Comparison of ENCODE assay signal across 1 cellular context in the genomic region with DNA sequence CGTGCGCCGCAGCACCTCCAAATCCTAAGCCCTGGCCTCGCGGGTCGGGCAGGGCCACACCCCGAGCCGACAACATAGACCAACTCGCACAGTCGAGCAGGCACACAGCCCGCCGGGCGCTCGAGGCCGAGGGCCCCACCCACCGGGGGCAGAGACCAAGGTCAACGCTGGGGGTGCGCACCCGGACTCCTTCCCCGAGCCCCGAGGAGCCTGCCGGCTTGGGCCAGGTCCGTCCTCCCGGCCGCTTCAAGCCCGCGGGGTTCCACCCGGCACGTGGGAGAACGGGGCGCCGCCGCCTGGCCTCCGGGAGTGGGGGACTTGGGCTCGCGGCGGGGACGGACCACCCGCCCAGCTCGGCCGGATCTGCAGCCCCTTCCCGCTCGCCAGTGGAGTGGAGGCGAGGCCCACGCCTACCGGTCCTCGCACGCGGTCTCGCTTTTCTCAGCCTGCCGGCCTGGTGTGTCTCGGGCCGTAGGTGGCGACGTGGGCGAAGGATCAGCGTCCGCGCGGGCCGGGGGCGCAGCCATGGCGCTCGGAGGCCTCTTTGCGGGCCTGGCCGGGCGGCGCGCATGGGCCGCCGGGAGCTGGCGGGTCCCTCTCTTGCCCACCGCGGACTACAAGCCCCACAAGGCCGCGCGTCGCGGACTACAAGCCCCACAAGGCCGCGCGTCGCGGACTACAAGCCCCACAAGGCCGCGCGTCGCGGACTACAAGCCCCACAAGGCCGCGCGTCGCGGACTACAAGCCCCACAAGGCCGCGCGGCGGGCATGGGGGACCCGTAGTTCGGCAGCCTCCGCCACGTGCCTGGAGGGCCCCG.
A peak's percentile ranks its signal among the peaks of the same experiment; 100 is the strongest.
TF ChIP-seq lines count a peak whose summit lies in the region.

A gene (minus strand): TSS at position 571 of the 818 bp plus-strand sequence. CDS start 44 bp downstream, at position 527.

TF ChIP-seq in HEK293, 187 proteins besides CTCF, POLR2A, EP300 and RAD21 (continued from another document and continues in another):
- TF ChIP-seq, protein P1, sequence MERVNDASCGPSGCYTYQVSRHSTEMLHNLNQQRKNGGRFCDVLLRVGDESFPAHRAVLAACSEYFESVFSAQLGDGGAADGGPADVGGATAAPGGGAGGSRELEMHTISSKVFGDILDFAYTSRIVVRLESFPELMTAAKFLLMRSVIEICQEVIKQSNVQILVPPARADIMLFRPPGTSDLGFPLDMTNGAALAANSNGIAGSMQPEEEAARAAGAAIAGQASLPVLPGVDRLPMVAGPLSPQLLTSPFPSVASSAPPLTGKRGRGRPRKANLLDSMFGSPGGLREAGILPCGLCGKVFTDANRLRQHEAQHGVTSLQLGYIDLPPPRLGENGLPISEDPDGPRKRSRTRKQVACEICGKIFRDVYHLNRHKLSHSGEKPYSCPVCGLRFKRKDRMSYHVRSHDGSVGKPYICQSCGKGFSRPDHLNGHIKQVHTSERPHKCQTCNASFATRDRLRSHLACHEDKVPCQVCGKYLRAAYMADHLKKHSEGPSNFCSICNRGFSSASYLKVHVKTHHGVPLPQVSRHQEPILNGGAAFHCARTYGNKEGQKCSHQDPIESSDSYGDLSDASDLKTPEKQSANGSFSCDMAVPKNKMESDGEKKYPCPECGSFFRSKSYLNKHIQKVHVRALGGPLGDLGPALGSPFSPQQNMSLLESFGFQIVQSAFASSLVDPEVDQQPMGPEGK (tag by site-specific recombination; IDR thresholded peaks at IDR 0.05), result peak; percentile 80
- no peak for TF ChIP-seq ZNF354C (tag by site-specific recombination; IDR thresholded peaks at IDR 0.05; ENCODE audit: borderline replicate concordance, low read depth)
- TF ChIP-seq ZNF473 (tag by site-specific recombination; IDR thresholded peaks at IDR 0.05), result no peak
- TF ChIP-seq ZNF768 (tag by site-specific recombination; IDR thresholded peaks at IDR 0.05), result no peak
- TF ChIP-seq KLF16 (tag by site-specific recombination; IDR thresholded peaks at IDR 0.05), result peak; percentile 34
- TF ChIP-seq, protein P2, sequence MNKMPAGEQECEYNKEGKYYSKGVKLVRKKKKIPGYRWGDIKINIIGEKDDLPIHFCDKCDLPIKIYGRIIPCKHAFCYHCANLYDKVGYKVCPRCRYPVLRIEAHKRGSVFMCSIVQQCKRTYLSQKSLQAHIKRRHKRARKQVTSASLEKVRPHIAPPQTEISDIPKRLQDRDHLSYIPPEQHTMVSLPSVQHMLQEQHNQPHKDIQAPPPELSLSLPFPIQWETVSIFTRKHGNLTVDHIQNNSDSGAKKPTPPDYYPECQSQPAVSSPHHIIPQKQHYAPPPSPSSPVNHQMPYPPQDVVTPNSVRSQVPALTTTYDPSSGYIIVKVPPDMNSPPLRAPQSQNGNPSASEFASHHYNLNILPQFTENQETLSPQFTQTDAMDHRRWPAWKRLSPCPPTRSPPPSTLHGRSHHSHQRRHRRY (tag by site-specific recombination; IDR thresholded peaks at IDR 0.05), result no peak
- TF ChIP-seq, protein P3, sequence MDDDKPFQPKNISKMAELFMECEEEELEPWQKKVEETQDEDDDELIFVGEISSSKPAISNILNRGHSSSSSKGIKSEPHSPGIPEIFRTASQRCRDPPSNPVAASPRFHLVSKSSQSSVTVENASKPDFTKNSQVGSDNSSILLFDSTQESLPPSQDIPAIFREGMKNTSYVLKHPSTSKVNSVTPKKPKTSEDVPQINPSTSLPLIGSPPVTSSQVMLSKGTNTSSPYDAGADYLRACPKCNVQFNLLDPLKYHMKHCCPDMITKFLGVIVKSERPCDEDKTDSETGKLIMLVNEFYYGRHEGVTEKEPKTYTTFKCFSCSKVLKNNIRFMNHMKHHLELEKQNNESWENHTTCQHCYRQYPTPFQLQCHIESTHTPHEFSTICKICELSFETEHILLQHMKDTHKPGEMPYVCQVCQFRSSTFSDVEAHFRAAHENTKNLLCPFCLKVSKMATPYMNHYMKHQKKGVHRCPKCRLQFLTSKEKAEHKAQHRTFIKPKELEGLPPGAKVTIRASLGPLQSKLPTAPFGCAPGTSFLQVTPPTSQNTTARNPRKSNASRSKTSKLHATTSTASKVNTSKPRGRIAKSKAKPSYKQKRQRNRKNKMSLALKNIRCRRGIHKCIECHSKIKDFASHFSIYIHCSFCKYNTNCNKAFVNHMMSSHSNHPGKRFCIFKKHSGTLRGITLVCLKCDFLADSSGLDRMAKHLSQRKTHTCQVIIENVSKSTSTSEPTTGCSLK (tag by site-specific recombination; IDR thresholded peaks at IDR 0.05), result no peak
- no peak for TF ChIP-seq ZNF155 (tag by site-specific recombination; IDR thresholded peaks at IDR 0.05)
- TF ChIP-seq ZBTB1 (tag by site-specific recombination; IDR thresholded peaks at IDR 0.05), result no peak
- peak; percentile 63; the same call in 1 of the 2 replicates for TF ChIP-seq ZNF391 (tag by site-specific recombination; IDR thresholded peaks at IDR 0.05; ENCODE audit: borderline replicate concordance, low read depth)
- TF ChIP-seq ZNF394 (tag by site-specific recombination; IDR thresholded peaks at IDR 0.05; ENCODE audit: borderline replicate concordance), result peak; percentile 34; the same call in 1 of the 2 replicates
- TF ChIP-seq, protein P4, sequence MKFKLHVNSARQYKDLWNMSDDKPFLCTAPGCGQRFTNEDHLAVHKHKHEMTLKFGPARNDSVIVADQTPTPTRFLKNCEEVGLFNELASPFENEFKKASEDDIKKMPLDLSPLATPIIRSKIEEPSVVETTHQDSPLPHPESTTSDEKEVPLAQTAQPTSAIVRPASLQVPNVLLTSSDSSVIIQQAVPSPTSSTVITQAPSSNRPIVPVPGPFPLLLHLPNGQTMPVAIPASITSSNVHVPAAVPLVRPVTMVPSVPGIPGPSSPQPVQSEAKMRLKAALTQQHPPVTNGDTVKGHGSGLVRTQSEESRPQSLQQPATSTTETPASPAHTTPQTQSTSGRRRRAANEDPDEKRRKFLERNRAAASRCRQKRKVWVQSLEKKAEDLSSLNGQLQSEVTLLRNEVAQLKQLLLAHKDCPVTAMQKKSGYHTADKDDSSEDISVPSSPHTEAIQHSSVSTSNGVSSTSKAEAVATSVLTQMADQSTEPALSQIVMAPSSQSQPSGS (tag by site-specific recombination; IDR thresholded peaks at IDR 0.05; ENCODE audit: low read depth), result no peak
- TF ChIP-seq, protein P5, sequence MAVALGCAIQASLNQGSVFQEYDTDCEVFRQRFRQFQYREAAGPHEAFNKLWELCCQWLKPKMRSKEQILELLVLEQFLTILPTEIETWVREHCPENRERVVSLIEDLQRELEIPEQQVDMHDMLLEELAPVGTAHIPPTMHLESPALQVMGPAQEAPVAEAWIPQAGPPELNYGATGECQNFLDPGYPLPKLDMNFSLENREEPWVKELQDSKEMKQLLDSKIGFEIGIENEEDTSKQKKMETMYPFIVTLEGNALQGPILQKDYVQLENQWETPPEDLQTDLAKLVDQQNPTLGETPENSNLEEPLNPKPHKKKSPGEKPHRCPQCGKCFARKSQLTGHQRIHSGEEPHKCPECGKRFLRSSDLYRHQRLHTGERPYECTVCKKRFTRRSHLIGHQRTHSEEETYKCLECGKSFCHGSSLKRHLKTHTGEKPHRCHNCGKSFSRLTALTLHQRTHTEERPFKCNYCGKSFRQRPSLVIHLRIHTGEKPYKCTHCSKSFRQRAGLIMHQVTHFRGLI (tag by site-specific recombination; IDR thresholded peaks at IDR 0.05), result peak; percentile 50; the same call in 1 of the 2 replicates
- peak; percentile 82 for TF ChIP-seq ZBTB8A (tag by site-specific recombination; IDR thresholded peaks at IDR 0.05)
- no peak; the same call in 1 of the 2 replicates for TF ChIP-seq ZBTB7A (tag by site-specific recombination; IDR thresholded peaks at IDR 0.05; ENCODE audit: low read depth)
- TF ChIP-seq BCL11B (tag by site-specific recombination; IDR thresholded peaks at IDR 0.05; ENCODE audit: low read depth), result peak; percentile 48; the same call in 1 of the 2 replicates
- TF ChIP-seq, protein P6, sequence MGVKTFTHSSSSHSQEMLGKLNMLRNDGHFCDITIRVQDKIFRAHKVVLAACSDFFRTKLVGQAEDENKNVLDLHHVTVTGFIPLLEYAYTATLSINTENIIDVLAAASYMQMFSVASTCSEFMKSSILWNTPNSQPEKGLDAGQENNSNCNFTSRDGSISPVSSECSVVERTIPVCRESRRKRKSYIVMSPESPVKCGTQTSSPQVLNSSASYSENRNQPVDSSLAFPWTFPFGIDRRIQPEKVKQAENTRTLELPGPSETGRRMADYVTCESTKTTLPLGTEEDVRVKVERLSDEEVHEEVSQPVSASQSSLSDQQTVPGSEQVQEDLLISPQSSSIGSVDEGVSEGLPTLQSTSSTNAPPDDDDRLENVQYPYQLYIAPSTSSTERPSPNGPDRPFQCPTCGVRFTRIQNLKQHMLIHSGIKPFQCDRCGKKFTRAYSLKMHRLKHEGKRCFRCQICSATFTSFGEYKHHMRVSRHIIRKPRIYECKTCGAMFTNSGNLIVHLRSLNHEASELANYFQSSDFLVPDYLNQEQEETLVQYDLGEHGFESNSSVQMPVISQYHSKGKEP (tag by site-specific recombination; IDR thresholded peaks at IDR 0.05), result peak; percentile 18; the same call in 1 of the 2 replicates
- TF ChIP-seq ZNF112 (tag by site-specific recombination; IDR thresholded peaks at IDR 0.05), result no peak
- TF ChIP-seq SCRT2 (tag by site-specific recombination; IDR thresholded peaks at IDR 0.05), result peak; percentile 20; the same call in 1 of the 2 replicates
- no peak for TF ChIP-seq MEIS1 (CRISPR knock-in tag; IDR thresholded peaks at IDR 0.05; ENCODE audit: borderline replicate concordance)
- no peak; the same call in 1 of the 2 replicates for TF ChIP-seq ZNF785 (tag by site-specific recombination; IDR thresholded peaks at IDR 0.05)
- TF ChIP-seq, protein P7, sequence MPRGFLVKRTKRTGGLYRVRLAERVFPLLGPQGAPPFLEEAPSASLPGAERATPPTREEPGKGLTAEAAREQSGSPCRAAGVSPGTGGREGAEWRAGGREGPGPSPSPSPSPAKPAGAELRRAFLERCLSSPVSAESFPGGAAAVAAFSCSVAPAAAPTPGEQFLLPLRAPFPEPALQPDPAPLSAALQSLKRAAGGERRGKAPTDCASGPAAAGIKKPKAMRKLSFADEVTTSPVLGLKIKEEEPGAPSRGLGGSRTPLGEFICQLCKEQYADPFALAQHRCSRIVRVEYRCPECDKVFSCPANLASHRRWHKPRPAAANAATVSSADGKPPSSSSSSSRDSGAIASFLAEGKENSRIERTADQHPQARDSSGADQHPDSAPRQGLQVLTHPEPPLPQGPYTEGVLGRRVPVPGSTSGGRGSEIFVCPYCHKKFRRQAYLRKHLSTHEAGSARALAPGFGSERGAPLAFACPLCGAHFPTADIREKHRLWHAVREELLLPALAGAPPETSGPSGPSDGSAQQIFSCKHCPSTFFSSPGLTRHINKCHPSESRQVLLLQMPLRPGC (tag by site-specific recombination; IDR thresholded peaks at IDR 0.05), result no peak
- TF ChIP-seq SCRT1 (tag by site-specific recombination; IDR thresholded peaks at IDR 0.05; ENCODE audit: borderline replicate concordance), result no peak
- TF ChIP-seq KLF9 (tag by site-specific recombination; IDR thresholded peaks at IDR 0.05; ENCODE audit: low read depth), result peak; percentile 66; the same call in 1 of the 2 replicates
- TF ChIP-seq EGR2 (tag by site-specific recombination; IDR thresholded peaks at IDR 0.05; ENCODE audit: low read depth), result peak; percentile 94
- TF ChIP-seq, protein P8, sequence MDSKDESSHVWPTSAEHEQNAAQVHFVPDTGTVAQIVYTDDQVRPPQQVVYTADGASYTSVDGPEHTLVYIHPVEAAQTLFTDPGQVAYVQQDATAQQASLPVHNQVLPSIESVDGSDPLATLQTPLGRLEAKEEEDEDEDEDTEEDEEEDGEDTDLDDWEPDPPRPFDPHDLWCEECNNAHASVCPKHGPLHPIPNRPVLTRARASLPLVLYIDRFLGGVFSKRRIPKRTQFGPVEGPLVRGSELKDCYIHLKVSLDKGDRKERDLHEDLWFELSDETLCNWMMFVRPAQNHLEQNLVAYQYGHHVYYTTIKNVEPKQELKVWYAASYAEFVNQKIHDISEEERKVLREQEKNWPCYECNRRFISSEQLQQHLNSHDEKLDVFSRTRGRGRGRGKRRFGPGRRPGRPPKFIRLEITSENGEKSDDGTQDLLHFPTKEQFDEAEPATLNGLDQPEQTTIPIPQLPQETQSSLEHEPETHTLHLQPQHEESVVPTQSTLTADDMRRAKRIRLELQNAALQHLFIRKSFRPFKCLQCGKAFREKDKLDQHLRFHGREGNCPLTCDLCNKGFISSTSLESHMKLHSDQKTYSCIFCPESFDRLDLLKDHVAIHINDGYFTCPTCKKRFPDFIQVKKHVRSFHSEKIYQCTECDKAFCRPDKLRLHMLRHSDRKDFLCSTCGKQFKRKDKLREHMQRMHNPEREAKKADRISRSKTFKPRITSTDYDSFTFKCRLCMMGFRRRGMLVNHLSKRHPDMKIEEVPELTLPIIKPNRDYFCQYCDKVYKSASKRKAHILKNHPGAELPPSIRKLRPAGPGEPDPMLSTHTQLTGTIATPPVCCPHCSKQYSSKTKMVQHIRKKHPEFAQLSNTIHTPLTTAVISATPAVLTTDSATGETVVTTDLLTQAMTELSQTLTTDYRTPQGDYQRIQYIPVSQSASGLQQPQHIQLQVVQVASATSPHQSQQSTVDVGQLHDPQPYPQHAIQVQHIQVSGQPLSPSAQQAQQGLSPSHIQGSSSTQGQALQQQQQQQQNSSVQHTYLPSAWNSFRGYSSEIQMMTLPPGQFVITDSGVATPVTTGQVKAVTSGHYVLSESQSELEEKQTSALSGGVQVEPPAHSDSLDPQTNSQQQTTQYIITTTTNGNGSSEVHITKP (tag by site-specific recombination; IDR thresholded peaks at IDR 0.05), result peak; percentile 94
- TF ChIP-seq, protein P9, sequence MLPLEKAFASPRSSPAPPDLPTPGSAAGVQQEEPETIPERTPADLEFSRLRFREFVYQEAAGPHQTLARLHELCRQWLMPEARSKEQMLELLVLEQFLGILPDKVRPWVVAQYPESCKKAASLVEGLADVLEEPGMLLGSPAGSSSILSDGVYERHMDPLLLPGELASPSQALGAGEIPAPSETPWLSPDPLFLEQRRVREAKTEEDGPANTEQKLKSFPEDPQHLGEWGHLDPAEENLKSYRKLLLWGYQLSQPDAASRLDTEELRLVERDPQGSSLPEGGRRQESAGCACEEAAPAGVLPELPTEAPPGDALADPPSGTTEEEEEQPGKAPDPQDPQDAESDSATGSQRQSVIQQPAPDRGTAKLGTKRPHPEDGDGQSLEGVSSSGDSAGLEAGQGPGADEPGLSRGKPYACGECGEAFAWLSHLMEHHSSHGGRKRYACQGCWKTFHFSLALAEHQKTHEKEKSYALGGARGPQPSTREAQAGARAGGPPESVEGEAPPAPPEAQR (tag by site-specific recombination; IDR thresholded peaks at IDR 0.05), result peak; percentile 21; the same call in 1 of the 2 replicates
- TF ChIP-seq ZNF629 (tag by site-specific recombination; IDR thresholded peaks at IDR 0.05), result 0 out of 2 replicates have a peak, but pooled peaks have one; percentile 10
- TF ChIP-seq ZNF311 (tag by site-specific recombination; IDR thresholded peaks at IDR 0.05; ENCODE audit: borderline replicate concordance), result no peak
- no peak for TF ChIP-seq ZNF529 (tag by site-specific recombination; IDR thresholded peaks at IDR 0.05; ENCODE audit: insufficient replicate concordance)
